8 cellular contexts compared by ENCODE assay signal in genomic region chr15:65530318-65531111, GRCh38. TPM values are rescaled to one million over a fixed set of nuclear protein-coding genes. Genes with fewer than 3 reads are reported as not detected.
DNase-seq lines count a peak whose midpoint lies in the region; ATAC-seq and TF ChIP-seq lines count a peak whose summit lies in the region.

Gene HACD3, plus strand, starts transcription at chr15:65530463. Its CDS starts 169 bp downstream, at chr15:65530632.

- no peaks in the 10 kb centered on the region for H3K9me2 ChIP-seq in PC-3 (replicated peaks; ENCODE audit: low read length)

- no peak for TF ChIP-seq CTCF in Caco-2 (IDR thresholded peaks at IDR 0.05; ENCODE audit: insufficient read depth in 1 of 2, low read depth in 1 of 2, low read length in 1 of 2, severe bottlenecking in 1 of 2, unreplicated experiment in 1 of 2)
- TF ChIP-seq CTCF in PC-3 (conservative IDR thresholded peaks at IDR 0.05; ENCODE audit: low read depth, low read length), result no peak

- H2AFZ ChIP-seq in PC-3 (ENCODE audit: low read length), result peak within 1 kb of the TSS; percentile 88

- peak within 1 kb of the TSS; percentile 39; the same call in 1 of the 2 replicates for H3K27ac ChIP-seq in PC-3 (ENCODE audit: low read length)
- peak within 1 kb of the TSS; percentile 50 to 73 for H3K27ac ChIP-seq in esophagus (ENCODE audit: low read depth in 2 of 2, low read length in 1 of 2)

- peak within 1 kb of the TSS; percentile 95 for H3K9ac ChIP-seq in PC-3 (ENCODE audit: low read length)
- H3K9ac ChIP-seq in mucosa of stomach (ENCODE audit: low read length), result peak within 1 kb of the TSS; percentile 75

- H3K4me1 Mint-ChIP-seq in Caco-2 (ENCODE audit: low read depth, unreplicated experiment) (peaks cover 33% of the 10 kb centered on the region), IgD-negative memory B cell (peaks cover 15 to 26% (median 22%) of the 10 kb centered on the region in 3 donors)

- no peaks in the 10 kb centered on the region for H3K27me3 ChIP-seq in Caco-2 (replicated peaks; ENCODE audit: control insufficient read depth, insufficient read depth, low read length)
- H3K27me3 ChIP-seq in PC-3 (ENCODE audit: low read length), result no peaks in the 10 kb centered on the region
- no peaks in the 10 kb centered on the region for H3K27me3 ChIP-seq in esophagus (ENCODE audit: control insufficient read depth in 1 of 2, insufficient read depth in 2 of 2, low read length in 2 of 2)
- no peaks in the 10 kb centered on the region for H3K27me3 ChIP-seq in mucosa of stomach (ENCODE audit: control insufficient read depth, insufficient read depth, low read length)

- H3K4me2 ChIP-seq in PC-3 (ENCODE audit: low read length), result peak within 1 kb of the TSS; percentile 97

- H3K9me3 ChIP-seq in Caco-2 (no peaks in the 10 kb centered on the region), PC-3 (ENCODE audit: low read length) (no peaks in the 10 kb centered on the region), esophagus (ENCODE audit: control insufficient read depth in 2 of 2, insufficient read depth in 1 of 2, low read depth in 1 of 2, low read length in 1 of 2) (no peaks in the 10 kb centered on the region), mucosa of stomach (ENCODE audit: control insufficient read depth, low read length) (no peaks in the 10 kb centered on the region)

- CTCF ChIA-PET in Caco-2 (lab: Charles Lee), result interaction anchor here (1.2 kb wide), 1 partner anchor 14 kb away, joined by 4 read pairs; the partner anchor contains the start of gene DPP8
- CTCF ChIA-PET in PC-3 (lab: Charles Lee), result no interaction called here

- peaks cover 17% of the 10 kb centered on the region for H3K4me1 ChIP-seq in Caco-2
- H3K4me1 ChIP-seq in PC-3 (ENCODE audit: insufficient read depth, low read length), result peaks cover 25% of the 10 kb centered on the region
- H3K4me1 ChIP-seq in esophagus (ENCODE audit: control insufficient read depth in 2 of 2, insufficient read depth in 2 of 2, low read length in 1 of 2), result peaks cover 0 to 2% of the 10 kb centered on the region in 2 donors
- H3K4me1 ChIP-seq in mucosa of stomach (ENCODE audit: control insufficient read depth, insufficient read depth, low read length), result peaks cover 30% of the 10 kb centered on the region

- H3F3A ChIP-seq in PC-3 (ENCODE audit: low read length, unreplicated experiment), result no peaks in the 10 kb centered on the region

- no peaks in the 10 kb centered on the region for H3K9me3 Mint-ChIP-seq in Caco-2 (ENCODE audit: unreplicated experiment)
- H3K9me3 Mint-ChIP-seq in IgD-negative memory B cell, result no peaks in the 10 kb centered on the region

- POLR2A ChIA-PET in Caco-2 (lab: Charles Lee) (interaction anchor here (0.5 to 1.3 kb wide), 5 partner anchors 11 to 966 kb away, joined by 3 to 21 read pairs (median 5); partner anchors contain the start of gene RNU5B-1), PC-3 (lab: Charles Lee; ENCODE audit: unreplicated experiment) (no interaction called here)

- H3K36me3 Mint-ChIP-seq in Caco-2 (ENCODE audit: insufficient read depth, unreplicated experiment) (peaks cover 11% of the 10 kb centered on the region), IgD-negative memory B cell (no peaks in the 10 kb centered on the region)

- H3K4me3 Mint-ChIP-seq in Caco-2 (ENCODE audit: unreplicated experiment), result peak within 1 kb of the TSS; percentile 67
- peak within 1 kb of the TSS; percentile 85 to 94 (median 90) for H3K4me3 Mint-ChIP-seq in IgD-negative memory B cell

- H3K27me3 Mint-ChIP-seq in Caco-2 (ENCODE audit: insufficient read depth, unreplicated experiment) (no peaks in the 10 kb centered on the region), IgD-negative memory B cell (no peaks in the 10 kb centered on the region)

- H3K36me3 ChIP-seq in Caco-2 (ENCODE audit: control insufficient read depth, insufficient read depth, low read length) (no peaks in the 10 kb centered on the region), PC-3 (ENCODE audit: low read depth, low read length) (no peaks in the 10 kb centered on the region), esophagus (ENCODE audit: control insufficient read depth in 2 of 2, insufficient read depth in 2 of 2, low read length in 1 of 2) (no peaks in the 10 kb centered on the region), mucosa of stomach (ENCODE audit: control insufficient read depth, insufficient read depth, low read length) (no peaks in the 10 kb centered on the region)

- WGBS in esophagus, 2 donors, result 0% methylated on average over 85 to 88 of the region's 88 CpGs

- H3K27ac Mint-ChIP-seq in Caco-2 (ENCODE audit: unreplicated experiment) (peak within 1 kb of the TSS; percentile 47), IgD-negative memory B cell (peak within 1 kb of the TSS; percentile 19 to 92 (median 78))

- intact Hi-C loops in Caco-2 (cut with micrococcal nuclease; ENCODE audit: unreplicated experiment), result loop anchor here (2.0 kb wide), 1 partner anchor 14 kb away; the partner anchor contains the start of gene DPP8
- intact Hi-C loops in PC-3 (cut with micrococcal nuclease), result loop anchor here (5.0 kb wide), 1 partner anchor 47 kb away; no protein-coding TSS in a partner anchor

- peak; percentile 59 for ATAC-seq in GM21447 (IDR thresholded peaks at IDR 0.05; ENCODE audit: unreplicated experiment)
- peak; percentile 81 for ATAC-seq in PC-3

- H3K4me3 ChIP-seq in Caco-2 (ENCODE audit: low read depth, low read length), result peak within 1 kb of the TSS; percentile 99
- H3K4me3 ChIP-seq in PC-3 (ENCODE audit: low read length), result peak within 1 kb of the TSS; percentile 95
- peak within 1 kb of the TSS; percentile 69 to 89 for H3K4me3 ChIP-seq in esophagus (ENCODE audit: low read depth in 1 of 2, low read length in 2 of 2)
- peak within 1 kb of the TSS; percentile 60 for H3K4me3 ChIP-seq in mucosa of stomach (ENCODE audit: low read length)

- peaks cover 33% of the 10 kb centered on the region for H4K20me1 ChIP-seq in PC-3 (ENCODE audit: low read length)

- peaks cover 52% of the 10 kb centered on the region for H3K79me2 ChIP-seq in PC-3 (ENCODE audit: low read length)

- DNase-seq in Caco-2, result peak; percentile 83 to 93
- peak; percentile 77 for DNase-seq in PC-3
- peak; percentile 92 for DNase-seq in activated T-cell treated with anti-CD3 and anti-CD28 coated beads, Interleukin-2, amount 50 U/mL, for 1 hour
- DNase-seq in stimulated activated CD8-positive, alpha-beta memory T cell treated with anti-CD3 and anti-CD28 coated beads, Interleukin-7, amount 100 ng/mL, for 1 hour (ENCODE audit: low read depth in 2 of 2), result peak; percentile 70 to 83

- BruUV-seq in Caco-2 (replicated peaks; lab: Mats Ljungman, UMichigan) (no TSS peak), PC-3 (replicated peaks; lab: Mats Ljungman, UMichigan) (no TSS peak)

RNA-seq across cellular contexts. Expression of gene HACD3, which starts in this region (rescaled TPM):
- total RNA-seq in Caco-2 (2022) (118 and 127 TPM in 2 replicates), PC-3 (2014; rRNA removed) (53.0 and 64.9 TPM in 2 replicates)
- polyA plus RNA-seq in IgD-negative memory B cell (25.7 TPM), esophagus (10 to 100 TPM in 1 of 2 donors, 1 to 10 TPM in 1; 5.6 to 16.0 TPM)

Comparison
In these comparisons a context has a peak if more than half of its experiments do, and no peak if none do; other contexts are left out.
1. Peak in every context shown above with its lines: DNase-seq, ATAC-seq, H3K4me3 ChIP-seq and H3K27ac ChIP-seq.